8 cellular contexts compared by ENCODE assay signal in genomic region chr21:34201441-34201838, GRCh38.
DNase-seq lines count a peak whose midpoint lies in the region; ATAC-seq and TF ChIP-seq lines count a peak whose summit lies in the region.

No MANE protein-coding gene starts in this region.

- H3K36me3 Mint-ChIP-seq in MCF 10A (ENCODE audit: insufficient read depth, unreplicated experiment) (no peaks in the 10 kb centered on the region), mesothelial cell of epicardium (no peaks in the 10 kb centered on the region), type B pancreatic cell (no peaks in the 10 kb centered on the region)

- H3K27ac Mint-ChIP-seq in MCF 10A (ENCODE audit: low read depth, unreplicated experiment) = no peak overlapping the region
- peak overlapping the region; percentile 99 for H3K27ac Mint-ChIP-seq in mesothelial cell of epicardium
- H3K27ac Mint-ChIP-seq in type B pancreatic cell = peak overlapping the region; percentile 88

- no peaks in the 10 kb centered on the region for H3K27me3 ChIP-seq in breast epithelium

- H3K36me3 ChIP-seq in breast epithelium = no peaks in the 10 kb centered on the region

- H3K4me1 ChIP-seq in breast epithelium = no peaks in the 10 kb centered on the region

- intact Hi-C loops in breast epithelium (cut with DNase I; ENCODE audit: low total_unique reads) = no loop called here
- intact Hi-C loops in MCF 10A (cut with micrococcal nuclease) = no loop called here

- CTCF ChIA-PET in MCF 10A (lab: Yijun Ruan, JAX) = interaction anchor here (0.6 to 4.6 kb wide), 11 partner anchors 21 to 664 kb away, joined by 3 to 34 read pairs (median 3); no protein-coding TSS in a partner anchor

- peak overlapping the region in 1 of 2 donors; percentile 50 for H3K27ac ChIP-seq in breast epithelium

- no TSS peak for BruUV-seq in MCF 10A (replicated peaks; lab: Mats Ljungman, UMichigan)

- H3K9me3 ChIP-seq in breast epithelium = no peaks in the 10 kb centered on the region

- no peak overlapping the region for H3K4me3 Mint-ChIP-seq in MCF 10A (ENCODE audit: unreplicated experiment)
- peak overlapping the region; percentile 55 for H3K4me3 Mint-ChIP-seq in mesothelial cell of epicardium
- peak overlapping the region; percentile 88 for H3K4me3 Mint-ChIP-seq in type B pancreatic cell

- ATAC-seq in HG02885 (IDR thresholded peaks at IDR 0.05; ENCODE audit: poor library complexity, unreplicated experiment) (no peak), GM18498 (IDR thresholded peaks at IDR 0.05; ENCODE audit: unreplicated experiment) (no peak)

- H3K9me3 Mint-ChIP-seq in MCF 10A (ENCODE audit: unreplicated experiment) (no peaks in the 10 kb centered on the region), mesothelial cell of epicardium (no peaks in the 10 kb centered on the region), type B pancreatic cell (no peaks in the 10 kb centered on the region)

- TF ChIP-seq POLR2A in breast epithelium (IDR thresholded peaks at IDR 0.05) = no peak

- TF ChIP-seq CTCF in breast epithelium (IDR thresholded peaks at IDR 0.05) (no peak), MCF 10A (IDR thresholded peaks at IDR 0.05; ENCODE audit: unreplicated experiment) (no peak), cardiac fibroblast (IDR thresholded peaks at IDR 0.05; ENCODE audit: low read depth, low read length) (no peak), mesothelial cell of epicardium (IDR thresholded peaks at IDR 0.05; ENCODE audit: unreplicated experiment) (no peak), type B pancreatic cell (conservative IDR thresholded peaks at IDR 0.05) (no peak)

- peaks cover 5% of the 10 kb centered on the region for H3K4me1 Mint-ChIP-seq in MCF 10A (ENCODE audit: insufficient read depth, unreplicated experiment)
- peaks cover 61% of the 10 kb centered on the region for H3K4me1 Mint-ChIP-seq in mesothelial cell of epicardium
- H3K4me1 Mint-ChIP-seq in type B pancreatic cell (ENCODE audit: unreplicated experiment) = peaks cover 45% of the 10 kb centered on the region

- H3K27me3 Mint-ChIP-seq in MCF 10A (ENCODE audit: insufficient read depth, unreplicated experiment) (no peaks in the 10 kb centered on the region), mesothelial cell of epicardium (ENCODE audit: low read depth) (no peaks in the 10 kb centered on the region), type B pancreatic cell (no peaks in the 10 kb centered on the region)

- POLR2A ChIA-PET in MCF 10A (lab: Yijun Ruan, JAX) = no interaction called here

- peak overlapping the region; percentile 32 to 67 (median 56) for H3K4me3 ChIP-seq in breast epithelium
- peak overlapping the region; percentile 39 to 50 for H3K4me3 ChIP-seq in cardiac fibroblast (replicated peaks in 1 of 2; ENCODE audit: low read depth in 2 of 2, low read length in 2 of 2)

- no peak for DNase-seq in breast epithelium (ENCODE audit: low spot score in 2 of 2)
- no peak for DNase-seq in MCF 10A (ENCODE audit: unreplicated experiment)
- DNase-seq in cardiac fibroblast (ENCODE audit: low read depth in 2 of 2) = no peak
- no peak for DNase-seq in mesothelial cell of epicardium (ENCODE audit: low spot score in 2 of 2, unreplicated experiment in 2 of 2)
- no peak for DNase-seq in type B pancreatic cell (ENCODE audit: extremely low spot score, unreplicated experiment)
- no peak for DNase-seq in NCI-H1930 (lab: John Stamatoyannopoulos, UW)
